8 cellular contexts compared by ENCODE assay signal in genomic region chr6:5085638-5086293, GRCh38. TPM values are rescaled to one million over a fixed set of nuclear protein-coding genes. Genes with fewer than 3 reads are reported as not detected.
A peak's percentile ranks its signal among the peaks of the same experiment; 100 is the strongest.
DNase-seq lines count a peak whose midpoint lies in the region; ATAC-seq, FAIRE-seq and TF ChIP-seq lines count a peak whose summit lies in the region.

No MANE protein-coding gene starts in this region.

- POLR2A ChIA-PET in H1 (lab: Charles Lee; ENCODE audit: partially characterized antibody) = interaction anchor here (0.8 to 1.5 kb wide), 3 partner anchors 21 to 82 kb away, joined by 3 to 4 read pairs (median 3); partner anchors contain the start of gene RPP40

- no peaks in the 10 kb centered on the region for H3K36me3 ChIP-seq in BLaER1 treated with 17β-estradiol and CSF1 and Interleukin-3, amounts not matched to agents 10 nM and 100 nM
- H3K36me3 ChIP-seq in H1 (ENCODE audit: control insufficient read depth in 2 of 4, insufficient read depth in 4 of 4, low read length in 3 of 4) (no peaks in the 10 kb centered on the region), mucosa of rectum (ENCODE audit: control insufficient read depth in 2 of 2, insufficient read depth in 2 of 2, low read length in 2 of 2) (no peaks in the 10 kb centered on the region)

- H4K8ac ChIP-seq in H1 (ENCODE audit: extremely low read depth, insufficient read depth, low read length) = peak overlapping the region; percentile 77; the same call in 1 of the 2 replicates

- peaks cover 0 to 25% (median 11%) of the 10 kb centered on the region in 11 experiments; a peak in 15 of 22 replicates for H4K20me1 ChIP-seq in BLaER1 treated with 17β-estradiol and CSF1 and Interleukin-3, amounts not matched to agents 10 nM and 100 nM
- H4K20me1 ChIP-seq in H1 (replicated peaks in 1 of 2; ENCODE audit: control insufficient read depth in 1 of 2, insufficient read depth in 2 of 2, low read length in 2 of 2) = peaks cover 3 to 5% of the 10 kb centered on the region in 2 experiments

- no peak for TF ChIP-seq POLR2A in H1 (IDR thresholded peaks at IDR 0.05; ENCODE audit: control extremely low read depth in 1 of 2, low read depth in 2 of 2, low read length in 2 of 2)

- no peak overlapping the region for H2BK120ac ChIP-seq in H1 (replicated peaks; ENCODE audit: low read depth, low read length)

- peaks cover 22 to 38% (median 33%) of the 10 kb centered on the region in 10 experiments for H3K4me1 ChIP-seq in BLaER1 treated with 17β-estradiol and CSF1 and Interleukin-3, amounts not matched to agents 10 nM and 100 nM
- H3K4me1 ChIP-seq in H1 (replicated peaks in 1 of 4; ENCODE audit: control insufficient read depth in 3 of 4, insufficient read depth in 4 of 4, low read length in 3 of 4) (peaks cover 0 to 19% (median 8%) of the 10 kb centered on the region in 4 experiments; a peak in 4 of 7 replicates), mucosa of rectum (ENCODE audit: control insufficient read depth in 2 of 2, insufficient read depth in 2 of 2, low read length in 2 of 2) (peaks cover 0 to 8% of the 10 kb centered on the region in 2 donors)

- no peak overlapping the region for H4K91ac ChIP-seq in H1 (replicated peaks; ENCODE audit: insufficient read length, low read length)

- peak overlapping the region; percentile 47 to 91 (median 74) for H3K9ac ChIP-seq in BLaER1 treated with 17β-estradiol and CSF1 and Interleukin-3, amounts not matched to agents 10 nM and 100 nM
- H3K9ac ChIP-seq in H1 (replicated peaks in 1 of 4; ENCODE audit: extremely low read depth in 1 of 4, low read depth in 3 of 4, low read length in 3 of 4) (no peak overlapping the region), mucosa of rectum (ENCODE audit: low read depth in 1 of 2, low read length in 2 of 2) (peak overlapping the region in 1 of 2 donors; percentile 71)

- H2AK5ac ChIP-seq in H1 (ENCODE audit: low read depth, low read length) = no peak overlapping the region

- CTCF ChIA-PET in H1 (lab: Charles Lee; ENCODE audit: partially characterized antibody) = interaction anchor here (0.6 to 1.8 kb wide), 7 partner anchors 19 to 875 kb away, joined by 3 to 5 read pairs (median 3); no protein-coding TSS in a partner anchor

- H2BK15ac ChIP-seq in H1 (ENCODE audit: low read length) = no peak overlapping the region

- peaks cover 17% of the 10 kb centered on the region; the same call in 1 of the 2 replicates for H3K23me2 ChIP-seq in H1 (ENCODE audit: low read depth, low read length)

- H3K14ac ChIP-seq in H1 (ENCODE audit: insufficient read length) = no peak overlapping the region

- peak overlapping the region in 4 of 11 experiments; percentile 20 to 87 (median 82); a peak in 9 of 22 replicates for H3K27ac ChIP-seq in BLaER1 treated with 17β-estradiol and CSF1 and Interleukin-3, amounts not matched to agents 10 nM and 100 nM
- H3K27ac ChIP-seq in H1 (ENCODE audit: low read depth, low read length) (no peak overlapping the region), mucosa of rectum (ENCODE audit: low read depth in 2 of 2, low read length in 2 of 2) (peak overlapping the region; percentile 66 to 68)

- no peak overlapping the region for H3K23ac ChIP-seq in H1 (ENCODE audit: insufficient read length)

- DNase-seq in NCI-H774 (lab: John Stamatoyannopoulos, UW) (peak; percentile 24), H1 (ENCODE audit: low read depth in 1 of 2, low spot score in 2 of 2) (peak in 1 of 2 experiments; percentile 74), NAMALWA (ENCODE audit: low spot score) (no peak), NCI-H1436 (lab: John Stamatoyannopoulos, UW) (no peak)

- no peak for TF ChIP-seq EP300 in H1 (IDR thresholded peaks at IDR 0.05; ENCODE audit: borderline replicate concordance in 1 of 2, low read depth in 2 of 2, low read length in 2 of 2)

- peak overlapping the region; percentile 66 to 79 (median 70) for H3K4me3 ChIP-seq in BLaER1 treated with 17β-estradiol and CSF1 and Interleukin-3, amounts not matched to agents 10 nM and 100 nM
- peak overlapping the region; percentile 25 to 61 (median 50) for H3K4me3 ChIP-seq in H1 (ENCODE audit: extremely low read depth in 1 of 4, insufficient read depth in 2 of 4, low read depth in 3 of 4, low read length in 4 of 4)
- peak overlapping the region; percentile 74 to 76 for H3K4me3 ChIP-seq in mucosa of rectum (ENCODE audit: low read length in 2 of 2)

- H3K4me2 ChIP-seq in BLaER1 treated with 17β-estradiol and CSF1 and Interleukin-3, amounts not matched to agents 10 nM and 100 nM = peak overlapping the region; percentile 88 to 99 (median 99)
- H3K4me2 ChIP-seq in H1 (ENCODE audit: insufficient read depth in 1 of 2, low read depth in 2 of 2, low read length in 2 of 2) = peak overlapping the region; percentile 71 to 96

- no peak overlapping the region for H4K5ac ChIP-seq in H1 (ENCODE audit: insufficient read length, low read depth, low read length)

- H3K27me3 ChIP-seq in BLaER1 treated with 17β-estradiol and CSF1 and Interleukin-3, amounts not matched to agents 10 nM and 100 nM = peaks cover 36 to 77% (median 66%) of the 10 kb centered on the region in 11 experiments
- H3K27me3 ChIP-seq in H1 (replicated peaks in 1 of 4; ENCODE audit: control insufficient read depth in 3 of 4, extremely low read depth in 1 of 4, insufficient read depth in 3 of 4, low read length in 3 of 4) (peaks cover 35 to 60% (median 57%) of the 10 kb centered on the region in 4 experiments), mucosa of rectum (ENCODE audit: control insufficient read depth in 2 of 2, insufficient read depth in 2 of 2, low read length in 2 of 2) (no peaks in the 10 kb centered on the region)

- peak overlapping the region; percentile 35; the same call in 1 of the 2 replicates for H2AFZ ChIP-seq in H1 (ENCODE audit: low read length)

- H3K9me3 ChIP-seq in BLaER1 treated with 17β-estradiol and CSF1 and Interleukin-3, amounts not matched to agents 10 nM and 100 nM (replicated peaks in 1 of 11) = peaks cover 0 to 8% (median 0%) of the 10 kb centered on the region in 11 experiments; a peak in 2 of 22 replicates
- no peaks in the 10 kb centered on the region; a peak in 1 of 4 replicates for H3K9me3 ChIP-seq in H1 (ENCODE audit: insufficient read depth in 2 of 2, low read depth in 1 of 2, low read length in 1 of 2)
- no peaks in the 10 kb centered on the region for H3K9me3 ChIP-seq in mucosa of rectum (ENCODE audit: control insufficient read depth in 2 of 2, low read length in 2 of 2)

- peak overlapping the region; percentile 60; the same call in 1 of the 2 replicates for H2BK12ac ChIP-seq in H1 (ENCODE audit: low read depth, low read length)

- peak overlapping the region; percentile 16 for H3K56ac ChIP-seq in H1 (replicated peaks; ENCODE audit: insufficient read length, low read depth, low read length)

- peak overlapping the region; percentile 78 for H3K18ac ChIP-seq in H1 (ENCODE audit: extremely low read depth, low read length)

- H2BK5ac ChIP-seq in H1 (ENCODE audit: low read depth, low read length) = no peak overlapping the region; the same call in 1 of the 2 replicates

- 3% methylated on average over 65 of the region's 75 CpGs; no CpG with 5 or more reads in 1 of the 2 experiments for WGBS in H1 (ENCODE audit: extremely low coverage in 1 of 2, insufficient coverage in 1 of 2, insufficient read length in 1 of 2, insufficient replicate concordance in 2 of 2, low coverage in 1 of 2, low lambda C conversion rate in 2 of 2, missing lambda C conversion rate in 1 of 2), 2 experiments

- H3K79me1 ChIP-seq in H1 (ENCODE audit: low read depth, low read length) = no peaks in the 10 kb centered on the region; the same call in 1 of the 2 replicates

- H3K4ac ChIP-seq in H1 (replicated peaks; ENCODE audit: insufficient read length, low read depth, low read length) = no peak overlapping the region

- no peak for TF ChIP-seq RAD21 in H1 (IDR thresholded peaks at IDR 0.05 in 1 of 2, conservative IDR thresholded peaks at IDR 0.05 in 1 of 2; ENCODE audit: low read depth in 2 of 2, low read length in 2 of 2)

- ATAC-seq in GM21717 (IDR thresholded peaks at IDR 0.05; ENCODE audit: unreplicated experiment) (peak; percentile 42), GM18858 (IDR thresholded peaks at IDR 0.05; ENCODE audit: unreplicated experiment) (no peak)

- H3K79me2 ChIP-seq in H1 (ENCODE audit: control insufficient read depth in 1 of 2, insufficient read depth in 2 of 2, low read length in 2 of 2) = no peaks in the 10 kb centered on the region

- no peak for TF ChIP-seq CTCF in H1 (IDR thresholded peaks at IDR 0.05; ENCODE audit: control extremely low read depth in 1 of 3, insufficient read depth in 1 of 3, low read depth in 1 of 3, low read length in 3 of 3)

- no peak overlapping the region for H2BK20ac ChIP-seq in H1 (ENCODE audit: low read length)

- FAIRE-seq in H1 (lab: Jason Lieb, UNC) = no peak

TF ChIP-seq in H1, 55 proteins besides CTCF, POLR2A, EP300 and RAD21 (continues in another document):
- TF ChIP-seq ATF3 (IDR thresholded peaks at IDR 0.05; ENCODE audit: insufficient read depth, low read depth, low read length) (no peak), EZH2 (IDR thresholded peaks at IDR 0.05; ENCODE audit: low read depth, low read length, severe bottlenecking) (peak; percentile 69), NANOG (IDR thresholded peaks at IDR 0.05; ENCODE audit: insufficient read depth, low read depth, low read length, poor library complexity, severe bottlenecking) (no peak), CREB1 (IDR thresholded peaks at IDR 0.05) (no peak), SIRT6 (IDR thresholded peaks at IDR 0.05; ENCODE audit: low read length) (no peak), CHD2 (IDR thresholded peaks at IDR 0.05; ENCODE audit: low read length) (no peak), HDAC6 (IDR thresholded peaks at IDR 0.05; ENCODE audit: low read depth, low read length) (no peak), POLR2AphosphoS5 (IDR thresholded peaks at IDR 0.05; ENCODE audit: low read depth, low read length) (no peak), RBBP5 (IDR thresholded peaks at IDR 0.05; ENCODE audit: borderline replicate concordance, low read depth, low read length) (no peak), PHF8 (conservative IDR thresholded peaks at IDR 0.05; ENCODE audit: low read depth, low read length) (no peak), MAFK (IDR thresholded peaks at IDR 0.05; ENCODE audit: low read depth, low read length) (no peak)

RNA-seq across cellular contexts. Expression of gene PPP1R3G, which starts 0.6 kb away (rescaled TPM):
- 0.09 TPM in 1 of 2 replicates, not detected in the other for total RNA-seq in H1 (2021; fragmentation: NEBNext Ultra II Directional; extraction: Animal tissue kit (Norgen Biotek cat#: 25700))
- polyA plus RNA-seq in H1 (2011; rRNA removed) = 0.03 and 0.06 TPM in 2 replicates
- polyA plus RNA-seq in H1 (2011; cell fraction: cytosol; rRNA removed) = 0.06 TPM
- 0.06 TPM for polyA plus RNA-seq in H1 (2011; cell fraction: nucleus; rRNA removed)
- polyA plus RNA-seq in H1 (2012, experiment 1 of 2) = 0.09 to 0.19 TPM (median 0.12 TPM) in 4 replicates
- polyA plus RNA-seq in H1 (2012, experiment 2 of 2) = 0.04 TPM
- polyA plus RNA-seq in H1 (2013, experiment 1 of 2) = 0.04 TPM
- 0.06 TPM for polyA plus RNA-seq in H1 (2013, experiment 2 of 2)
- 0.07 TPM in 1 of 2 replicates, not detected in the other for polyA minus RNA-seq in H1 (2011; rRNA and poly(A)+ RNA removed)
- polyA minus RNA-seq in H1 (2011; cell fraction: cytosol; rRNA and poly(A)+ RNA removed) = not detected
- not detected for polyA minus RNA-seq in H1 (2011; cell fraction: nucleus; rRNA and poly(A)+ RNA removed)

Comparison
In these comparisons a context has a peak if more than half of its experiments do, and no peak if none do; other contexts are left out.
1. H3K9ac ChIP-seq: peak in BLaER1 treated with 17β-estradiol and CSF1 and Interleukin-3, amounts not matched to agents 10 nM and 100 nM (11 of 11); none in H1 (0 of 4).
2. Peak in every context shown above with its lines, with median percentiles within 50 percentile points of each other: H3K4me3 ChIP-seq.